21 cellular contexts compared by ENCODE assay signal in genomic region chr4:150258569-150258968, GRCh38.
DNase-seq lines count a peak whose midpoint lies in the region; ATAC-seq, FAIRE-seq and TF ChIP-seq lines count a peak whose summit lies in the region.
"Had no signal": no experiment of that assay in that cellular context is flagged by ENCODE, and none has a peak within 500 bp of the region (broad histone marks: within the 10 kb centered on the region; RNA-seq: fewer than 3 reads in every experiment).

No MANE protein-coding gene starts in this region.

- no peak for DNase-seq in HFFc6
- peak; percentile 82 for DNase-seq in epithelial cell of esophagus (ENCODE audit: low read depth)
- peak; percentile 19 for DNase-seq in small intestine
- DNase-seq in NCI-H146 (lab: John Stamatoyannopoulos, UW): no peak
- DNase-seq in mesenteric fat pad (ENCODE audit: low spot score): no peak
- no peak for DNase-seq in activated CD4-positive, alpha-beta T cell treated with anti-CD3 and anti-CD28 coated beads, Interleukin-2, amount 50 U/mL, for 48 hours
- DNase-seq: CD4-positive, CD25-positive, alpha-beta regulatory T cell; H7; Karpas-422; NCI-H1092 treated with DMSO at 0.1 percent for 48 hours; NCI-H1436; NCI-H187 treated with DMSO at 0.1 percent for 48 hours; NCI-H446 treated with DMSO at 0.1 percent for 48 hours; NCI-H526; PC-9; SHP77 had no signal

- H3K9me3 Mint-ChIP-seq in HFFc6: peaks cover 12% of the 10 kb centered on the region; the same call in 1 of the 2 replicates
- no peaks in the 10 kb centered on the region for H3K9me3 Mint-ChIP-seq in activated T-helper 17 cell treated with anti-CD3 and anti-CD28 coated beads, Interleukin-2, amount 50 U/mL, for 72 hours
- H3K9me3 Mint-ChIP-seq: CD4-positive, CD25-positive, alpha-beta regulatory T cell had no signal

- no peak for TF ChIP-seq CTCF in HFFc6 (IDR thresholded peaks at IDR 0.05)
- no peak for TF ChIP-seq CTCF in epithelial cell of esophagus (IDR thresholded peaks at IDR 0.05; ENCODE audit: insufficient read depth, low read depth, low read length, missing control alignments)

- no peak for ATAC-seq in activated T-helper 17 cell treated with anti-CD3 and anti-CD28 coated beads, Interleukin-2, amount 50 U/mL, for 72 hours (replicated peaks)

- H3K36me3 Mint-ChIP-seq in HFFc6 (ENCODE audit: low read depth): peaks cover 75% of the 10 kb centered on the region
- peaks cover 5% of the 10 kb centered on the region for H3K36me3 Mint-ChIP-seq in activated T-helper 17 cell treated with anti-CD3 and anti-CD28 coated beads, Interleukin-2, amount 50 U/mL, for 72 hours (ENCODE audit: low read depth)

- peak overlapping the region; percentile 44 for H3K27ac Mint-ChIP-seq in HFFc6
- peak overlapping the region; percentile 58 for H3K27ac Mint-ChIP-seq in activated T-helper 17 cell treated with anti-CD3 and anti-CD28 coated beads, Interleukin-2, amount 50 U/mL, for 72 hours

- H3K27me3 ChIP-seq in small intestine (ENCODE audit: control insufficient read depth in 2 of 2, insufficient read depth in 2 of 2, low read length in 2 of 2): no peaks in the 10 kb centered on the region
- H3K27me3 ChIP-seq: BLaER1 had no signal

- H3K4me3 ChIP-seq in epithelial cell of esophagus (ENCODE audit: low read length): no peak overlapping the region
- no peak overlapping the region for H3K4me3 ChIP-seq in small intestine (ENCODE audit: low read depth in 1 of 2, low read length in 2 of 2)
- H3K4me3 ChIP-seq: BLaER1, PC-9 had no signal

- no peaks in the 10 kb centered on the region for H3K36me3 ChIP-seq in small intestine (ENCODE audit: control insufficient read depth in 2 of 2, insufficient read depth in 2 of 2, low read length in 2 of 2)

- 88 to 93% (median 89%) methylated on average over 6 of the region's 6 CpGs for WGBS in small intestine, 3 donors

- H3K27ac ChIP-seq in small intestine (ENCODE audit: low read depth in 1 of 2, low read length in 1 of 2): no peak overlapping the region
- H3K27ac ChIP-seq: BLaER1, PC-9 had no signal

- peaks cover 3 to 10% of the 10 kb centered on the region in 2 donors for H3K4me1 ChIP-seq in small intestine (ENCODE audit: control insufficient read depth in 2 of 2, insufficient read depth in 1 of 2, low read depth in 1 of 2, low read length in 1 of 2)
- H3K4me1 ChIP-seq: BLaER1 had no signal

- H3K4me3 Mint-ChIP-seq in HFFc6: peak overlapping the region; percentile 26; the same call in 1 of the 2 replicates
- no peak overlapping the region for H3K4me3 Mint-ChIP-seq in activated T-helper 17 cell treated with anti-CD3 and anti-CD28 coated beads, Interleukin-2, amount 50 U/mL, for 72 hours
- H3K4me3 Mint-ChIP-seq: CD4-positive, CD25-positive, alpha-beta regulatory T cell had no signal

- peaks cover 84% of the 10 kb centered on the region for H3K27me3 Mint-ChIP-seq in HFFc6 (ENCODE audit: insufficient read depth)
- H3K27me3 Mint-ChIP-seq in activated T-helper 17 cell treated with anti-CD3 and anti-CD28 coated beads, Interleukin-2, amount 50 U/mL, for 72 hours: no peaks in the 10 kb centered on the region
- H3K27me3 Mint-ChIP-seq: CD4-positive, CD25-positive, alpha-beta regulatory T cell had no signal

- no peak for FAIRE-seq in small intestine (lab: Jason Lieb, UNC)
- FAIRE-seq: A204.1, D721Med, GM18507 had no signal

- H3K4me1 Mint-ChIP-seq in HFFc6 (ENCODE audit: low read depth): peaks cover 40% of the 10 kb centered on the region; the same call in 1 of the 2 replicates
- no peaks in the 10 kb centered on the region for H3K4me1 Mint-ChIP-seq in activated T-helper 17 cell treated with anti-CD3 and anti-CD28 coated beads, Interleukin-2, amount 50 U/mL, for 72 hours

- H3K9me3 ChIP-seq in small intestine (ENCODE audit: control insufficient read depth, low read depth): no peaks in the 10 kb centered on the region
- H3K9me3 ChIP-seq: BLaER1 had no signal

Comparison
In these comparisons a context has a peak if more than half of its experiments do, and no peak if none do; other contexts are left out.
1. DNase-seq: peak in epithelial cell of esophagus (single experiment) and small intestine (single experiment); none in HFFc6 (single experiment), NCI-H146 (single experiment), mesenteric fat pad (single experiment) and activated CD4-positive, alpha-beta T cell treated with anti-CD3 and anti-CD28 coated beads, Interleukin-2, amount 50 U/mL, for 48 hours (0 of 2).